ENCODE assay signal across 18 cellular contexts in genomic region chr17:34826332-34826731, GRCh38.
A peak's percentile ranks its signal among the peaks of the same experiment; 100 is the strongest.
DNase-seq lines count a peak whose midpoint lies in the region; TF ChIP-seq lines count a peak whose summit lies in the region.
"Had no signal": no experiment of that assay in that cellular context is flagged by ENCODE, and none has a peak within 500 bp of the region (broad histone marks: within the 10 kb centered on the region; RNA-seq: fewer than 3 reads in every experiment).

No MANE protein-coding gene starts in this region.

- in situ Hi-C loops in GM13977 (cut with MboI; ENCODE audit: low pct_unique_long_range_greater_than_20kb, low sequenced_read_pairs, unreplicated experiment), result no loop called here

- TF ChIP-seq CTCF in foreskin fibroblast (IDR thresholded peaks at IDR 0.05; ENCODE audit: low read depth, low read length) (no peak), vagina (IDR thresholded peaks at IDR 0.05) (no peak), GM13977 (IDR thresholded peaks at IDR 0.05; ENCODE audit: extremely low read depth, insufficient read depth, missing control alignments) (no peak)

- no peaks in the 10 kb centered on the region for H3K9me3 ChIP-seq in vagina
- H3K9me3 ChIP-seq: HAP-1, right atrium auricular region had no signal

- intact Hi-C loops in vagina (cut with DNase I), result no loop called here

- no peaks in the 10 kb centered on the region for H3K4me1 ChIP-seq in vagina
- H3K4me1 ChIP-seq: HAP-1, right atrium auricular region had no signal

- no peak for TF ChIP-seq POLR2A in vagina (IDR thresholded peaks at IDR 0.05)

- H3K36me3 ChIP-seq in H7 (replicated peaks; ENCODE audit: control insufficient read depth, insufficient read depth, low read length), result no peaks in the 10 kb centered on the region
- no peaks in the 10 kb centered on the region for H3K36me3 ChIP-seq in vagina
- H3K36me3 ChIP-seq: cardiac muscle cell, HAP-1, right atrium auricular region had no signal

- no peak overlapping the region for H3K27ac ChIP-seq in vagina
- H3K27ac ChIP-seq: C4-2B, cardiac muscle cell, right atrium auricular region had no signal

- H3K27me3 ChIP-seq in H7 (ENCODE audit: control insufficient read depth, insufficient read depth, low read length) (no peaks in the 10 kb centered on the region), vagina (no peaks in the 10 kb centered on the region)
- H3K27me3 ChIP-seq: cardiac muscle cell, right atrium auricular region had no signal

- DNase-seq in AG20443 (ENCODE audit: low spot score), result peak; percentile 24
- peak; percentile 19 for DNase-seq in H7
- DNase-seq in RKO (ENCODE audit: low spot score), result peak; percentile 2
- DNase-seq in foreskin fibroblast, result peak; percentile 15 to 53
- DNase-seq in vagina (ENCODE audit: extremely low spot score in 2 of 2), result no peak
- DNase-seq in GM13977 (ENCODE audit: low spot score), result no peak
- DNase-seq in NK-92 treated with Interleukin-12 subunit alpha and Interleukin-12 subunit beta, amount 100 ng/mL, for 24 hours (lab: John Stamatoyannopoulos, UW), result no peak
- no peak for DNase-seq in NCI-H2081 treated with DMSO at 0.1 percent for 48 hours (lab: John Stamatoyannopoulos, UW)
- DNase-seq: ACHN; activated B cell treated with CpG ODN at 0.5 μM for 24 hours; activated CD4-positive, alpha-beta T cell treated with anti-CD3 and anti-CD28 coated beads, Interleukin-2, amount 50 U/mL, for 48 hours; kidney glomerular epithelial cell; NCI-H1436 treated with DMSO at 0.1 percent for 48 hours; NCI-H524 treated with DMSO at 0.1 percent for 48 hours had no signal

- no peak overlapping the region for H3K4me3 ChIP-seq in H7 (ENCODE audit: insufficient read depth, low read depth, low read length)
- no peak overlapping the region for H3K4me3 ChIP-seq in foreskin fibroblast (ENCODE audit: low read depth in 1 of 2, low read length in 2 of 2)
- no peak overlapping the region for H3K4me3 ChIP-seq in vagina
- H3K4me3 ChIP-seq: cardiac muscle cell, HAP-1, right atrium auricular region had no signal

Comparison
In these comparisons a context has a peak if more than half of its experiments do, and no peak if none do; other contexts are left out.
1. DNase-seq: peak in AG20443 (single experiment), H7 (single experiment), RKO (single experiment) and foreskin fibroblast (2 of 2); none in vagina (0 of 2), GM13977 (single experiment), NK-92 treated with Interleukin-12 subunit alpha and Interleukin-12 subunit beta, amount 100 ng/mL, for 24 hours (single experiment) and NCI-H2081 treated with DMSO at 0.1 percent for 48 hours (single experiment).